ENCODE assay signal across 17 cellular contexts in genomic region chr2:216850665-216851327, GRCh38. TPM values are rescaled to one million over a fixed set of nuclear protein-coding genes. Genes with fewer than 3 reads are reported as not detected.
DNase-seq lines count a peak whose midpoint lies in the region; ATAC-seq lines count a peak whose summit lies in the region.
"Had no signal": no experiment of that assay in that cellular context is flagged by ENCODE, and none has a peak within 500 bp of the region (broad histone marks: within the 10 kb centered on the region; RNA-seq: fewer than 3 reads in every experiment).

No MANE protein-coding gene starts in this region.

- DNase-seq in activated naive CD4-positive, alpha-beta T cell treated with anti-CD3 and anti-CD28 coated beads, Interleukin-2, amount 50 U/mL, for 72 hours (ENCODE audit: low spot score in 2 of 2) = peak in 1 of 2 donors; percentile 7
- DNase-seq in activated naive CD4-positive, alpha-beta T cell treated with Interleukin-2 at 50 U/mL for 16 hours = no peak
- DNase-seq in globus pallidus (ENCODE audit: low spot score) = peak; percentile 26
- DNase-seq in superior temporal gyrus (ENCODE audit: extremely low spot score) = peak; percentile 16
- DNase-seq in GF-D8 (lab: John Stamatoyannopoulos, UW) = no peak
- DNase-seq in ecto neural progenitor cell (ENCODE audit: low spot score) = no peak
- DNase-seq: glutamatergic neuron, MG63, NCI-H1417, NCI-H2081 treated with DMSO at 0.1 percent for 48 hours had no signal

- no peaks in the 10 kb centered on the region for H3K9me3 Mint-ChIP-seq in activated naive CD4-positive, alpha-beta T cell treated with anti-CD3 and anti-CD28 coated beads, Interleukin-2, amount 50 U/mL, for 72 hours
- H3K9me3 Mint-ChIP-seq in activated T-helper 17 cell treated with anti-CD3 and anti-CD28 coated beads, Interleukin-2, amount 50 U/mL, for 72 hours = no peaks in the 10 kb centered on the region

- no peaks in the 10 kb centered on the region for H3K4me1 Mint-ChIP-seq in activated T-helper 17 cell treated with anti-CD3 and anti-CD28 coated beads, Interleukin-2, amount 50 U/mL, for 72 hours

- H3K27me3 Mint-ChIP-seq in activated T-helper 17 cell treated with anti-CD3 and anti-CD28 coated beads, Interleukin-2, amount 50 U/mL, for 72 hours = peaks cover 10% of the 10 kb centered on the region

- no peak overlapping the region for H3K4me3 Mint-ChIP-seq in activated T-helper 17 cell treated with anti-CD3 and anti-CD28 coated beads, Interleukin-2, amount 50 U/mL, for 72 hours

- ATAC-seq in activated naive CD4-positive, alpha-beta T cell treated with anti-CD3 and anti-CD28 coated beads, Interleukin-2, amount 50 U/mL, for 72 hours = peak; percentile 59 to 86
- peak; percentile 39 for ATAC-seq in activated T-helper 17 cell treated with anti-CD3 and anti-CD28 coated beads, Interleukin-2, amount 50 U/mL, for 72 hours (replicated peaks)
- no peak for ATAC-seq in GM21526 (IDR thresholded peaks at IDR 0.05; ENCODE audit: low FRiP score, unreplicated experiment)
- ATAC-seq: GM12878 had no signal

- no peaks in the 10 kb centered on the region for H3K36me3 Mint-ChIP-seq in activated naive CD4-positive, alpha-beta T cell treated with anti-CD3 and anti-CD28 coated beads, Interleukin-2, amount 50 U/mL, for 72 hours
- H3K36me3 Mint-ChIP-seq in activated T-helper 17 cell treated with anti-CD3 and anti-CD28 coated beads, Interleukin-2, amount 50 U/mL, for 72 hours (ENCODE audit: low read depth) = no peaks in the 10 kb centered on the region

- peak overlapping the region; percentile 61 to 69 for H3K27ac Mint-ChIP-seq in activated naive CD4-positive, alpha-beta T cell treated with anti-CD3 and anti-CD28 coated beads, Interleukin-2, amount 50 U/mL, for 72 hours
- H3K27ac Mint-ChIP-seq in activated T-helper 17 cell treated with anti-CD3 and anti-CD28 coated beads, Interleukin-2, amount 50 U/mL, for 72 hours = no peak overlapping the region

RNA-seq across cellular contexts. Expression of gene TNP1, which starts 9.1 kb away (rescaled TPM):
- not detected for total RNA-seq in activated naive CD4-positive, alpha-beta T cell treated with anti-CD3 and anti-CD28 coated beads, Interleukin-2, amount 50 U/mL, for 72 hours
- total RNA-seq in activated T-helper 17 cell treated with anti-CD3 and anti-CD28 coated beads, Interleukin-2, amount 50 U/mL, for 72 hours = not detected
- total RNA-seq: bronchial epithelial cell, Calu3, GM12878, kidney epithelial cell, lung microvascular endothelial cell had no signal

Comparison
In these comparisons a context has a peak if more than half of its experiments do, and no peak if none do; other contexts are left out.
1. DNase-seq: peak in globus pallidus (single experiment) and superior temporal gyrus (single experiment); none in activated naive CD4-positive, alpha-beta T cell treated with Interleukin-2 at 50 U/mL for 16 hours (single experiment), GF-D8 (single experiment) and ecto neural progenitor cell (single experiment).